In genomic region chr4:37827030-37827705, GRCh38 we compare ENCODE assay signal across 8 cellular contexts. TPM values are rescaled to one million over a fixed set of nuclear protein-coding genes. Genes with fewer than 3 reads are reported as not detected.
DNase-seq lines count a peak whose midpoint lies in the region; ATAC-seq lines count a peak whose summit lies in the region.

No MANE protein-coding gene starts in this region.

- no peaks in the 10 kb centered on the region for H3K27me3 ChIP-seq in iPS DF 6.9 (ENCODE audit: control insufficient read depth, insufficient read depth, low read length)
- H3K27me3 ChIP-seq in skeletal muscle tissue (ENCODE audit: control insufficient read depth in 3 of 3, insufficient read depth in 3 of 3, low read length in 3 of 3), result no peaks in the 10 kb centered on the region

- peak overlapping the region; percentile 85 to 97 (median 85) for H3K27ac Mint-ChIP-seq in IgD-negative memory B cell
- peak overlapping the region; percentile 92 for H3K27ac Mint-ChIP-seq in activated naive CD8-positive, alpha-beta T cell treated with anti-CD3 and anti-CD28 coated beads, Interleukin-2, amount 50 U/mL, for 24 hours

- H3K4me3 ChIP-seq in iPS DF 6.9 (ENCODE audit: low read length) (peak overlapping the region; percentile 65), skeletal muscle tissue (ENCODE audit: low read length in 3 of 3) (peak overlapping the region; percentile 81 to 87 (median 87))

- ATAC-seq in GM21723 (IDR thresholded peaks at IDR 0.05; ENCODE audit: unreplicated experiment), result peak; percentile 52
- peak; percentile 47 for ATAC-seq in activated naive CD8-positive, alpha-beta T cell treated with anti-CD3 and anti-CD28 coated beads, Interleukin-2, amount 50 U/mL, for 24 hours

- H3K27ac ChIP-seq in iPS DF 6.9 (ENCODE audit: low read length) (no peak overlapping the region), skeletal muscle tissue (ENCODE audit: low read depth, low read length) (peak overlapping the region; percentile 66)

- H3K4me3 Mint-ChIP-seq in IgD-negative memory B cell, result peak overlapping the region; percentile 99 to 100 (median 100)
- H3K4me3 Mint-ChIP-seq in activated naive CD8-positive, alpha-beta T cell treated with anti-CD3 and anti-CD28 coated beads, Interleukin-2, amount 50 U/mL, for 24 hours, result peak overlapping the region; percentile 93

- H3K9ac ChIP-seq in skeletal muscle tissue (ENCODE audit: low read depth in 1 of 3, low read length in 3 of 3), result peak overlapping the region; percentile 70 to 80 (median 73)

- no peaks in the 10 kb centered on the region for H3K27me3 Mint-ChIP-seq in IgD-negative memory B cell
- no peaks in the 10 kb centered on the region for H3K27me3 Mint-ChIP-seq in activated naive CD8-positive, alpha-beta T cell treated with anti-CD3 and anti-CD28 coated beads, Interleukin-2, amount 50 U/mL, for 24 hours

- no peaks in the 10 kb centered on the region for H3K4me1 ChIP-seq in iPS DF 6.9 (ENCODE audit: control insufficient read depth, insufficient read depth, low read length)
- H3K4me1 ChIP-seq in skeletal muscle tissue (ENCODE audit: control insufficient read depth in 3 of 3, insufficient read depth in 3 of 3, low read length in 3 of 3), result peaks cover 8 to 15% (median 10%) of the 10 kb centered on the region in 3 donors

- H3K4me1 Mint-ChIP-seq in IgD-negative memory B cell, result peaks cover 21 to 29% (median 25%) of the 10 kb centered on the region in 3 donors
- H3K4me1 Mint-ChIP-seq in activated naive CD8-positive, alpha-beta T cell treated with anti-CD3 and anti-CD28 coated beads, Interleukin-2, amount 50 U/mL, for 24 hours, result peaks cover 30% of the 10 kb centered on the region

- H3K9me3 ChIP-seq in iPS DF 6.9 (ENCODE audit: control insufficient read depth, insufficient read depth, low read length) (no peaks in the 10 kb centered on the region), skeletal muscle tissue (ENCODE audit: control insufficient read depth in 3 of 3, low read length in 3 of 3) (no peaks in the 10 kb centered on the region)

- peak; percentile 65 for DNase-seq in DMS 273 (lab: John Stamatoyannopoulos, UW; ENCODE audit: unreplicated experiment)
- DNase-seq in DMS 273 treated with DMSO at 0.1 percent for 48 hours (lab: John Stamatoyannopoulos, UW), result no peak
- peak; percentile 7 for DNase-seq in activated naive CD8-positive, alpha-beta T cell treated with anti-CD3 and anti-CD28 coated beads, Interleukin-2, amount 50 U/mL, for 24 hours
- DNase-seq in iPS DF 6.9 (ENCODE audit: low read depth, low spot score), result no peak
- DNase-seq in COLO829 (ENCODE audit: low spot score), result no peak

- no peaks in the 10 kb centered on the region for H3K9me3 Mint-ChIP-seq in IgD-negative memory B cell
- no peaks in the 10 kb centered on the region for H3K9me3 Mint-ChIP-seq in activated naive CD8-positive, alpha-beta T cell treated with anti-CD3 and anti-CD28 coated beads, Interleukin-2, amount 50 U/mL, for 24 hours

- H3K36me3 Mint-ChIP-seq in IgD-negative memory B cell, result peaks cover 11% of the 10 kb centered on the region
- H3K36me3 Mint-ChIP-seq in activated naive CD8-positive, alpha-beta T cell treated with anti-CD3 and anti-CD28 coated beads, Interleukin-2, amount 50 U/mL, for 24 hours (ENCODE audit: low read depth), result peaks cover 30% of the 10 kb centered on the region

- WGBS in iPS DF 6.9 (ENCODE audit: insufficient coverage, insufficient read length), result no CpG with 5 or more reads among the region's 38 CpGs

- no peaks in the 10 kb centered on the region for H3K36me3 ChIP-seq in iPS DF 6.9 (ENCODE audit: control insufficient read depth, insufficient read depth, low read length)
- H3K36me3 ChIP-seq in skeletal muscle tissue (ENCODE audit: control insufficient read depth in 3 of 3, insufficient read depth in 3 of 3, low read length in 3 of 3), result peaks cover 0 to 14% (median 3%) of the 10 kb centered on the region in 3 donors

RNA-seq across cellular contexts. Expression of gene PGM2, which starts 0.7 kb away (rescaled TPM):
- polyA plus RNA-seq in IgD-negative memory B cell, result 19.8 TPM
- 5.7 TPM for total RNA-seq in skeletal muscle tissue

Comparison
In these comparisons a context has a peak if more than half of its experiments do, and no peak if none do; other contexts are left out.
1. DNase-seq: peak in DMS 273 (single experiment) and activated naive CD8-positive, alpha-beta T cell treated with anti-CD3 and anti-CD28 coated beads, Interleukin-2, amount 50 U/mL, for 24 hours (single experiment); none in DMS 273 treated with DMSO at 0.1 percent for 48 hours (single experiment), iPS DF 6.9 (single experiment) and COLO829 (single experiment).